Comparison of ENCODE assay signal across 20 cellular contexts in genomic region chr19:34191355-34191962, GRCh38. TPM values are rescaled to one million over a fixed set of nuclear protein-coding genes. Genes with fewer than 3 reads are reported as not detected.
DNase-seq lines count a peak whose midpoint lies in the region; ATAC-seq, FAIRE-seq and TF ChIP-seq lines count a peak whose summit lies in the region.
"Had no signal": no experiment of that assay in that cellular context is flagged by ENCODE, and none has a peak within 500 bp of the region (broad histone marks: within the 10 kb centered on the region; RNA-seq: fewer than 3 reads in every experiment).

No MANE protein-coding gene starts in this region.

- H3K4me1 ChIP-seq in astrocyte (ENCODE audit: insufficient read depth, low read length) (peaks cover 5% of the 10 kb centered on the region), heart right ventricle (peaks cover 7 to 66% (median 48%) of the 10 kb centered on the region in 9 donors), mesendoderm (ENCODE audit: control insufficient read depth, low read depth, low read length) (no peaks in the 10 kb centered on the region)

- H3K9ac ChIP-seq in astrocyte (ENCODE audit: low read length) = no peak overlapping the region
- no peak overlapping the region for H3K9ac ChIP-seq in mesendoderm (ENCODE audit: low read length)
- H3K9ac ChIP-seq: KMS-11 had no signal

- H2BK15ac ChIP-seq in mesendoderm (replicated peaks; ENCODE audit: low read depth) = no peak overlapping the region

- H3K27me3 Mint-ChIP-seq in activated CD4-positive, alpha-beta memory T cell treated with anti-CD3 and anti-CD28 coated beads for 36 hours = no peaks in the 10 kb centered on the region
- H3K27me3 Mint-ChIP-seq in activated CD4-positive, alpha-beta memory T cell treated with anti-CD3 and anti-CD28 coated beads, Interleukin-2, amount 10 ng/mL, durations not matched to agents 7 days and 5 days = no peaks in the 10 kb centered on the region
- H3K27me3 Mint-ChIP-seq in astrocyte (ENCODE audit: low read depth, unreplicated experiment) (no peaks in the 10 kb centered on the region), neural crest cell (ENCODE audit: low read depth) (no peaks in the 10 kb centered on the region)

- FAIRE-seq in H54 (lab: Jason Lieb, UNC) = peak; percentile 45
- no peak for FAIRE-seq in astrocyte (lab: Jason Lieb, UNC)
- FAIRE-seq: colon had no signal

- H3K36me3 ChIP-seq in astrocyte (ENCODE audit: insufficient read depth, low read length) = peaks cover 15% of the 10 kb centered on the region
- H3K36me3 ChIP-seq in heart right ventricle = peaks cover 0 to 34% (median 23%) of the 10 kb centered on the region in 9 donors
- H3K36me3 ChIP-seq in mesendoderm (ENCODE audit: control insufficient read depth, insufficient read depth, low read length) = peaks cover 3% of the 10 kb centered on the region

- H3K9me3 ChIP-seq in astrocyte (ENCODE audit: insufficient read depth, low read depth, low read length) (no peaks in the 10 kb centered on the region), heart right ventricle (no peaks in the 10 kb centered on the region)
- H3K9me3 ChIP-seq: HAP-1, right atrium auricular region, tibial nerve had no signal

- no peaks in the 10 kb centered on the region for H3K9me3 Mint-ChIP-seq in activated CD4-positive, alpha-beta memory T cell treated with anti-CD3 and anti-CD28 coated beads for 36 hours
- no peaks in the 10 kb centered on the region for H3K9me3 Mint-ChIP-seq in activated CD4-positive, alpha-beta memory T cell treated with anti-CD3 and anti-CD28 coated beads, Interleukin-2, amount 10 ng/mL, durations not matched to agents 7 days and 5 days
- H3K9me3 Mint-ChIP-seq in astrocyte (ENCODE audit: unreplicated experiment) (no peaks in the 10 kb centered on the region), neural crest cell (no peaks in the 10 kb centered on the region)

- H3K4me3 ChIP-seq in astrocyte (ENCODE audit: insufficient read depth, low read depth, low read length) (no peak overlapping the region), heart right ventricle (no peak overlapping the region), mesendoderm (ENCODE audit: low read length) (no peak overlapping the region)
- H3K4me3 ChIP-seq: HAP-1, right atrium auricular region, tibial nerve had no signal

- intact Hi-C loops in activated CD4-positive, alpha-beta memory T cell treated with anti-CD3 and anti-CD28 coated beads for 36 hours (cut with micrococcal nuclease) = no loop called here
- intact Hi-C loops in heart right ventricle (cut with DNase I) = no loop called here

- DNase-seq in activated CD4-positive, alpha-beta memory T cell treated with anti-CD3 and anti-CD28 coated beads for 36 hours = no peak
- no peak for DNase-seq in activated CD4-positive, alpha-beta memory T cell treated with anti-CD3 and anti-CD28 coated beads, Interleukin-2, amount 10 ng/mL, durations not matched to agents 7 days and 5 days
- no peak for DNase-seq in H54 (ENCODE audit: insufficient read length, low spot score)
- DNase-seq in astrocyte (ENCODE audit: low read depth) = no peak
- no peak for DNase-seq in neural crest cell (ENCODE audit: low read depth, low spot score)
- DNase-seq in heart right ventricle = no peak
- no peak for DNase-seq in NCI-H1694 (lab: John Stamatoyannopoulos, UW)
- no peak for DNase-seq in mesendoderm
- DNase-seq: activated CD4-positive, CD25-positive, alpha-beta regulatory T cell; C1 segment of cervical spinal cord; DMS79 treated with DMSO at 0.1 percent for 48 hours; NCI-H2029 treated with DMSO at 0.1 percent for 48 hours; NCI-H510A treated with DMSO at 0.1 percent for 48 hours; stimulated activated CD4-positive, alpha-beta T cell treated with anti-CD3 and anti-CD28 coated beads, Interleukin-15, amount 100 ng/mL, for 24 hours; stimulated activated naive CD4-positive, alpha-beta T cell treated with Interleukin-2 at 50 U/mL for 16 hours had no signal

- TF ChIP-seq CTCF in astrocyte (IDR thresholded peaks at IDR 0.05; ENCODE audit: insufficient read depth, low read depth, low read length) (no peak), neural crest cell (conservative IDR thresholded peaks at IDR 0.05) (no peak), heart right ventricle (IDR thresholded peaks at IDR 0.05) (no peak)

- no peak overlapping the region for H3K18ac ChIP-seq in mesendoderm (ENCODE audit: low read length)

- H3K79me2 ChIP-seq in astrocyte (ENCODE audit: insufficient read depth, low read length) = peaks cover 91% of the 10 kb centered on the region
- peaks cover 58% of the 10 kb centered on the region for H3K79me2 ChIP-seq in mesendoderm (ENCODE audit: control insufficient read depth, insufficient read depth, low read length)

- no peak for TF ChIP-seq POLR2A in H54 (IDR thresholded peaks at IDR 0.05; ENCODE audit: low read depth, low read length)

- H3K36me3 Mint-ChIP-seq in activated CD4-positive, alpha-beta memory T cell treated with anti-CD3 and anti-CD28 coated beads for 36 hours = peaks cover 3% of the 10 kb centered on the region
- H3K36me3 Mint-ChIP-seq in activated CD4-positive, alpha-beta memory T cell treated with anti-CD3 and anti-CD28 coated beads, Interleukin-2, amount 10 ng/mL, durations not matched to agents 7 days and 5 days (ENCODE audit: low read depth) = peaks cover 19% of the 10 kb centered on the region
- H3K36me3 Mint-ChIP-seq in astrocyte (ENCODE audit: low read depth, unreplicated experiment) = peaks cover 4% of the 10 kb centered on the region
- peaks cover 4% of the 10 kb centered on the region for H3K36me3 Mint-ChIP-seq in neural crest cell (ENCODE audit: low read depth)

- H3K4me1 Mint-ChIP-seq in activated CD4-positive, alpha-beta memory T cell treated with anti-CD3 and anti-CD28 coated beads for 36 hours (ENCODE audit: low read depth) = peaks cover 50% of the 10 kb centered on the region
- peaks cover 22% of the 10 kb centered on the region for H3K4me1 Mint-ChIP-seq in activated CD4-positive, alpha-beta memory T cell treated with anti-CD3 and anti-CD28 coated beads, Interleukin-2, amount 10 ng/mL, durations not matched to agents 7 days and 5 days
- H3K4me1 Mint-ChIP-seq in astrocyte (ENCODE audit: low read depth, unreplicated experiment) (peaks cover 17% of the 10 kb centered on the region), neural crest cell (peaks cover 13% of the 10 kb centered on the region)

- POLR2A ChIA-PET in activated CD4-positive, alpha-beta memory T cell treated with anti-CD3 and anti-CD28 coated beads for 36 hours (lab: Charles Lee) = no interaction called here
- POLR2A ChIA-PET in activated CD4-positive, alpha-beta memory T cell treated with anti-CD3 and anti-CD28 coated beads, Interleukin-2, amount 10 ng/mL, durations not matched to agents 7 days and 5 days (lab: Charles Lee) = no interaction called here

- no peak overlapping the region for H2BK5ac ChIP-seq in mesendoderm (ENCODE audit: low read length)

- H3K4ac ChIP-seq in mesendoderm (ENCODE audit: low read depth, low read length) = no peak overlapping the region

- H3K27ac ChIP-seq in astrocyte (ENCODE audit: low read depth, low read length) = no peak overlapping the region
- no peak overlapping the region for H3K27ac ChIP-seq in heart right ventricle
- no peak overlapping the region for H3K27ac ChIP-seq in mesendoderm (ENCODE audit: low read depth, low read length)
- H3K27ac ChIP-seq: KMS-11, right atrium auricular region, tibial nerve had no signal

- H4K20me1 ChIP-seq in astrocyte (ENCODE audit: insufficient read depth, low read length) = peaks cover 85% of the 10 kb centered on the region

- WGBS in heart right ventricle, 2 donors = 72% methylated on average over 3 of the region's 3 CpGs
- no CpG with 5 or more reads among the region's 3 CpGs for WGBS in mesendoderm (ENCODE audit: extremely low coverage, insufficient coverage, low lambda C conversion rate)

- H3K4me2 ChIP-seq in astrocyte (ENCODE audit: low read length) (no peak overlapping the region), mesendoderm (ENCODE audit: low read length) (no peak overlapping the region)
- H3K4me2 ChIP-seq: KMS-11 had no signal

- H2BK120ac ChIP-seq in mesendoderm (ENCODE audit: low read depth, low read length) = no peak overlapping the region

- H3K27me3 ChIP-seq in astrocyte (ENCODE audit: insufficient read depth, low read length) (no peaks in the 10 kb centered on the region), heart right ventricle (no peaks in the 10 kb centered on the region), mesendoderm (ENCODE audit: insufficient read depth, low read length, poor library complexity) (no peaks in the 10 kb centered on the region)
- H3K27me3 ChIP-seq: right atrium auricular region, tibial nerve had no signal

- no peak overlapping the region for H2AK5ac ChIP-seq in mesendoderm (ENCODE audit: low read length)

- H3K4me3 Mint-ChIP-seq in activated CD4-positive, alpha-beta memory T cell treated with anti-CD3 and anti-CD28 coated beads for 36 hours = no peak overlapping the region
- no peak overlapping the region for H3K4me3 Mint-ChIP-seq in activated CD4-positive, alpha-beta memory T cell treated with anti-CD3 and anti-CD28 coated beads, Interleukin-2, amount 10 ng/mL, durations not matched to agents 7 days and 5 days
- H3K4me3 Mint-ChIP-seq in astrocyte (ENCODE audit: unreplicated experiment) (no peak overlapping the region), neural crest cell (no peak overlapping the region)

- H3K79me1 ChIP-seq in mesendoderm (ENCODE audit: low read length) = peaks cover 9% of the 10 kb centered on the region

- no peak overlapping the region for H4K5ac ChIP-seq in mesendoderm (ENCODE audit: low read length)

- H3K27ac Mint-ChIP-seq in activated CD4-positive, alpha-beta memory T cell treated with anti-CD3 and anti-CD28 coated beads for 36 hours = peak overlapping the region; percentile 13
- H3K27ac Mint-ChIP-seq in activated CD4-positive, alpha-beta memory T cell treated with anti-CD3 and anti-CD28 coated beads, Interleukin-2, amount 10 ng/mL, durations not matched to agents 7 days and 5 days = no peak overlapping the region
- peak overlapping the region; percentile 36 for H3K27ac Mint-ChIP-seq in astrocyte (ENCODE audit: unreplicated experiment)
- H3K27ac Mint-ChIP-seq in neural crest cell (ENCODE audit: unreplicated experiment) = peak overlapping the region; percentile 8

- ATAC-seq in heart right ventricle = no peak

- no peak overlapping the region for H4K8ac ChIP-seq in mesendoderm (ENCODE audit: low read depth, low read length)

- no peak overlapping the region for H3K56ac ChIP-seq in mesendoderm (ENCODE audit: low read length)

- CTCF ChIA-PET in activated CD4-positive, alpha-beta memory T cell treated with anti-CD3 and anti-CD28 coated beads for 36 hours (lab: Charles Lee) = interaction anchor here (1.8 kb wide), 1 partner anchor 18 kb away, joined by 3 read pairs; no protein-coding TSS in a partner anchor
- CTCF ChIA-PET in activated CD4-positive, alpha-beta memory T cell treated with anti-CD3 and anti-CD28 coated beads, Interleukin-2, amount 10 ng/mL, durations not matched to agents 7 days and 5 days (lab: Charles Lee) = no interaction called here

- H2AFZ ChIP-seq in astrocyte (ENCODE audit: low read depth, low read length) = no peak overlapping the region

- H3K23ac ChIP-seq in mesendoderm (ENCODE audit: low read length) = no peak overlapping the region

RNA-seq across cellular contexts. Expression of gene LSM14A, which starts 19.2 kb away (rescaled TPM):
- total RNA-seq in activated CD4-positive, alpha-beta memory T cell treated with anti-CD3 and anti-CD28 coated beads for 36 hours = 100 to 1,000 TPM in 1 of 2 experiments, 10 to 100 TPM in 1; 90.0 to 106 TPM
- 100 to 1,000 TPM; 120 to 129 TPM for total RNA-seq in activated CD4-positive, alpha-beta memory T cell treated with anti-CD3 and anti-CD28 coated beads, Interleukin-2, amount 10 ng/mL, durations not matched to agents 7 days and 5 days
- total RNA-seq in astrocyte (84.5 and 88.4 TPM in 2 replicates), neural crest cell (141 and 153 TPM in 2 replicates), heart right ventricle (10 to 100 TPM; 57.8 to 78.0 (median 66.1) TPM)
- polyA plus RNA-seq in heart right ventricle = 10 to 100 TPM; 44.7 to 67.3 TPM
- 150 TPM for polyA plus RNA-seq in mesendoderm (2013, experiment 1 of 2)
- polyA plus RNA-seq in mesendoderm (2013, experiment 2 of 2) = 147 TPM
